In genomic region chr11:132158091-132158490, GRCh38 we compare ENCODE assay signal across 9 cellular contexts.
DNase-seq lines count a peak whose midpoint lies in the region; ATAC-seq, FAIRE-seq and TF ChIP-seq lines count a peak whose summit lies in the region.
"Had no signal": no experiment of that assay in that cellular context is flagged by ENCODE, and none has a peak within 500 bp of the region (broad histone marks: within the 10 kb centered on the region; RNA-seq: fewer than 3 reads in every experiment).

No MANE protein-coding gene starts in this region.

- H3K4me3 Mint-ChIP-seq in MCF 10A (ENCODE audit: unreplicated experiment) (no peak overlapping the region), type B pancreatic cell (no peak overlapping the region)
- H3K4me3 Mint-ChIP-seq: brain had no signal

- no peaks in the 10 kb centered on the region for H3K4me1 Mint-ChIP-seq in MCF 10A (ENCODE audit: insufficient read depth, unreplicated experiment)
- H3K4me1 Mint-ChIP-seq in type B pancreatic cell (ENCODE audit: unreplicated experiment): peaks cover 8% of the 10 kb centered on the region

- TF ChIP-seq EP300 in H1 (IDR thresholded peaks at IDR 0.05; ENCODE audit: borderline replicate concordance in 1 of 2, low read depth in 2 of 2, low read length in 2 of 2): no peak

- intact Hi-C loops in MCF 10A (cut with micrococcal nuclease): no loop called here
- intact Hi-C loops in breast epithelium (cut with DNase I; ENCODE audit: low total_unique reads): no loop called here
- intact Hi-C loops in psoas muscle (cut with DNase I): no loop called here

- H3K9me3 Mint-ChIP-seq in MCF 10A (ENCODE audit: unreplicated experiment): peaks cover 42% of the 10 kb centered on the region
- no peaks in the 10 kb centered on the region for H3K9me3 Mint-ChIP-seq in type B pancreatic cell

- no peak overlapping the region for H2AFZ ChIP-seq in H1 (ENCODE audit: low read length)

- no peak overlapping the region for H2BK15ac ChIP-seq in H1 (ENCODE audit: low read length)

- H3K27me3 Mint-ChIP-seq in MCF 10A (ENCODE audit: insufficient read depth, unreplicated experiment) (no peaks in the 10 kb centered on the region), type B pancreatic cell (peaks cover 29% of the 10 kb centered on the region)

- DNase-seq in MCF 10A (ENCODE audit: unreplicated experiment): peak; percentile 1
- DNase-seq in breast epithelium (ENCODE audit: low spot score in 2 of 2): no peak
- DNase-seq in NCI-H510A treated with DMSO at 0.1 percent for 48 hours (lab: John Stamatoyannopoulos, UW): peak; percentile 93
- DNase-seq in H1 (ENCODE audit: low read depth in 1 of 2, low spot score in 2 of 2): peak; percentile 19 to 64
- no peak for DNase-seq in type B pancreatic cell (ENCODE audit: extremely low spot score, unreplicated experiment)
- DNase-seq in psoas muscle: no peak
- no peak for DNase-seq in activated CD4-positive, alpha-beta T cell treated with anti-CD3 and anti-CD28 coated beads for 4 hours

- H3K79me2 ChIP-seq in H1 (ENCODE audit: control insufficient read depth in 1 of 2, insufficient read depth in 2 of 2, low read length in 2 of 2): no peaks in the 10 kb centered on the region

- no peak overlapping the region for H2BK20ac ChIP-seq in H1 (ENCODE audit: low read length)

- no peak overlapping the region for H3K56ac ChIP-seq in H1 (replicated peaks; ENCODE audit: insufficient read length, low read depth, low read length)

- ATAC-seq in GM21717 (IDR thresholded peaks at IDR 0.05; ENCODE audit: unreplicated experiment): no peak
- no peak for ATAC-seq in psoas muscle

- no peak overlapping the region for H2BK12ac ChIP-seq in H1 (ENCODE audit: low read depth, low read length)

- H3K4ac ChIP-seq in H1 (replicated peaks; ENCODE audit: insufficient read length, low read depth, low read length): no peak overlapping the region

- POLR2A ChIA-PET in MCF 10A (lab: Yijun Ruan, JAX): no interaction called here
- POLR2A ChIA-PET in H1 (lab: Charles Lee; ENCODE audit: partially characterized antibody): no interaction called here

- no peak overlapping the region for H3K27ac ChIP-seq in breast epithelium
- no peak overlapping the region for H3K27ac ChIP-seq in H1 (ENCODE audit: low read depth, low read length)
- no peak overlapping the region for H3K27ac ChIP-seq in psoas muscle

- no peak overlapping the region for H3K9ac ChIP-seq in H1 (replicated peaks in 1 of 4; ENCODE audit: extremely low read depth in 1 of 4, low read depth in 3 of 4, low read length in 3 of 4)

- no peak overlapping the region for H4K8ac ChIP-seq in H1 (ENCODE audit: extremely low read depth, insufficient read depth, low read length)

- H4K20me1 ChIP-seq in H1 (replicated peaks in 1 of 2; ENCODE audit: control insufficient read depth in 1 of 2, insufficient read depth in 2 of 2, low read length in 2 of 2): peaks cover 0 to 2% of the 10 kb centered on the region in 2 experiments

- no peak overlapping the region for H3K4me2 ChIP-seq in H1 (ENCODE audit: insufficient read depth in 1 of 2, low read depth in 2 of 2, low read length in 2 of 2)

- 84% methylated on average over 3 of the region's 3 CpGs; no CpG with 5 or more reads in 1 of the 2 experiments for WGBS in H1 (ENCODE audit: extremely low coverage in 1 of 2, insufficient coverage in 1 of 2, insufficient read length in 1 of 2, insufficient replicate concordance in 2 of 2, low coverage in 1 of 2, low lambda C conversion rate in 2 of 2, missing lambda C conversion rate in 1 of 2), 2 experiments
- 90 to 94% (median 90%) methylated on average over 3 of the region's 3 CpGs for WGBS in psoas muscle, 3 donors

- BruUV-seq in MCF 10A (replicated peaks; lab: Mats Ljungman, UMichigan): no TSS peak

- TF ChIP-seq CTCF in MCF 10A (IDR thresholded peaks at IDR 0.05; ENCODE audit: unreplicated experiment): no peak
- no peak for TF ChIP-seq CTCF in breast epithelium (IDR thresholded peaks at IDR 0.05)
- TF ChIP-seq CTCF in H1 (IDR thresholded peaks at IDR 0.05; ENCODE audit: control extremely low read depth in 1 of 3, insufficient read depth in 1 of 3, low read depth in 1 of 3, low read length in 3 of 3): peak; percentile 66 to 86 (median 78)
- peak; percentile 32 for TF ChIP-seq CTCF in type B pancreatic cell (conservative IDR thresholded peaks at IDR 0.05)
- TF ChIP-seq CTCF in psoas muscle (IDR thresholded peaks at IDR 0.05): no peak

- no peak overlapping the region for H3K23ac ChIP-seq in H1 (ENCODE audit: insufficient read length)

- no peaks in the 10 kb centered on the region for H3K36me3 ChIP-seq in breast epithelium
- no peaks in the 10 kb centered on the region for H3K36me3 ChIP-seq in H1 (ENCODE audit: control insufficient read depth in 2 of 4, insufficient read depth in 4 of 4, low read length in 3 of 4)
- no peaks in the 10 kb centered on the region for H3K36me3 ChIP-seq in psoas muscle (ENCODE audit: insufficient read depth in 1 of 2, low read depth in 1 of 2)

- no peak overlapping the region for H3K18ac ChIP-seq in H1 (ENCODE audit: extremely low read depth, low read length)

- no peak overlapping the region for H4K5ac ChIP-seq in H1 (ENCODE audit: insufficient read length, low read depth, low read length)

- no peak overlapping the region for H3K4me3 ChIP-seq in breast epithelium
- no peak overlapping the region for H3K4me3 ChIP-seq in H1 (ENCODE audit: extremely low read depth in 1 of 4, insufficient read depth in 2 of 4, low read depth in 3 of 4, low read length in 4 of 4)
- no peak overlapping the region for H3K4me3 ChIP-seq in psoas muscle

- no peak overlapping the region for H2AK5ac ChIP-seq in H1 (ENCODE audit: low read depth, low read length)

- CTCF ChIA-PET in MCF 10A (lab: Yijun Ruan, JAX): no interaction called here
- CTCF ChIA-PET in H1 (lab: Charles Lee; ENCODE audit: partially characterized antibody): interaction anchor here (0.7 to 4.2 kb wide), 14 partner anchors 9 to 463 kb away, joined by 3 to 16 read pairs (median 5); no protein-coding TSS in a partner anchor

- peak; percentile 58 to 72 for TF ChIP-seq RAD21 in H1 (IDR thresholded peaks at IDR 0.05 in 1 of 2, conservative IDR thresholded peaks at IDR 0.05 in 1 of 2; ENCODE audit: low read depth in 2 of 2, low read length in 2 of 2)

- H3K27ac Mint-ChIP-seq in MCF 10A (ENCODE audit: low read depth, unreplicated experiment) (no peak overlapping the region), type B pancreatic cell (no peak overlapping the region)

- TF ChIP-seq POLR2A in breast epithelium (IDR thresholded peaks at IDR 0.05): no peak
- TF ChIP-seq POLR2A in H1 (IDR thresholded peaks at IDR 0.05; ENCODE audit: control extremely low read depth in 1 of 2, low read depth in 2 of 2, low read length in 2 of 2): no peak

- peak; percentile 72 for FAIRE-seq in H1 (lab: Jason Lieb, UNC)

- peaks cover 7% of the 10 kb centered on the region; the same call in 1 of the 2 replicates for H3K23me2 ChIP-seq in H1 (ENCODE audit: low read depth, low read length)

- no peak overlapping the region for H4K91ac ChIP-seq in H1 (replicated peaks; ENCODE audit: insufficient read length, low read length)

- H2BK120ac ChIP-seq in H1 (replicated peaks; ENCODE audit: low read depth, low read length): no peak overlapping the region

- no peaks in the 10 kb centered on the region for H3K79me1 ChIP-seq in H1 (ENCODE audit: low read depth, low read length)

- no peak overlapping the region for H2BK5ac ChIP-seq in H1 (ENCODE audit: low read depth, low read length)

- H3K36me3 Mint-ChIP-seq in MCF 10A (ENCODE audit: insufficient read depth, unreplicated experiment): no peaks in the 10 kb centered on the region
- H3K36me3 Mint-ChIP-seq in type B pancreatic cell: no peaks in the 10 kb centered on the region
- H3K36me3 Mint-ChIP-seq: brain had no signal

- H3K27me3 ChIP-seq in breast epithelium (no peaks in the 10 kb centered on the region), H1 (replicated peaks in 1 of 4; ENCODE audit: control insufficient read depth in 3 of 4, extremely low read depth in 1 of 4, insufficient read depth in 3 of 4, low read length in 3 of 4) (no peaks in the 10 kb centered on the region), psoas muscle (ENCODE audit: insufficient read depth in 3 of 3, low read length in 2 of 3) (no peaks in the 10 kb centered on the region)

- H3K14ac ChIP-seq in H1 (ENCODE audit: insufficient read length): no peak overlapping the region

- no peaks in the 10 kb centered on the region for H3K4me1 ChIP-seq in breast epithelium
- H3K4me1 ChIP-seq in H1 (replicated peaks in 1 of 4; ENCODE audit: control insufficient read depth in 3 of 4, insufficient read depth in 4 of 4, low read length in 3 of 4): no peaks in the 10 kb centered on the region; a peak in 1 of 7 replicates
- H3K4me1 ChIP-seq in psoas muscle: no peaks in the 10 kb centered on the region

- H3K9me3 ChIP-seq in breast epithelium: no peaks in the 10 kb centered on the region
- H3K9me3 ChIP-seq in H1 (ENCODE audit: insufficient read depth in 2 of 2, low read depth in 1 of 2, low read length in 1 of 2): no peaks in the 10 kb centered on the region
- no peaks in the 10 kb centered on the region for H3K9me3 ChIP-seq in psoas muscle

TF ChIP-seq in H1, 55 proteins besides CTCF, POLR2A, EP300 and RAD21:
- TF ChIP-seq CHD2 (IDR thresholded peaks at IDR 0.05; ENCODE audit: low read length): no peak
- TF ChIP-seq YY1 (IDR thresholded peaks at IDR 0.05; ENCODE audit: low read depth, low read length): 0 out of 2 replicates have a peak, but pooled peaks have one; percentile 23

Comparison
In these comparisons a context has a peak if more than half of its experiments do, and no peak if none do; other contexts are left out.
1. DNase-seq: peak in MCF 10A (single experiment), NCI-H510A treated with DMSO at 0.1 percent for 48 hours (single experiment) and H1 (2 of 2); none in breast epithelium (0 of 2), type B pancreatic cell (single experiment), psoas muscle (0 of 2) and activated CD4-positive, alpha-beta T cell treated with anti-CD3 and anti-CD28 coated beads for 4 hours (0 of 2).
2. CTCF ChIP-seq: peak in H1 (3 of 3) and type B pancreatic cell (single experiment); none in MCF 10A (single experiment), breast epithelium (0 of 3) and psoas muscle (single experiment).